Comparison of ENCODE assay signal across 1 cellular context in the genomic region with DNA sequence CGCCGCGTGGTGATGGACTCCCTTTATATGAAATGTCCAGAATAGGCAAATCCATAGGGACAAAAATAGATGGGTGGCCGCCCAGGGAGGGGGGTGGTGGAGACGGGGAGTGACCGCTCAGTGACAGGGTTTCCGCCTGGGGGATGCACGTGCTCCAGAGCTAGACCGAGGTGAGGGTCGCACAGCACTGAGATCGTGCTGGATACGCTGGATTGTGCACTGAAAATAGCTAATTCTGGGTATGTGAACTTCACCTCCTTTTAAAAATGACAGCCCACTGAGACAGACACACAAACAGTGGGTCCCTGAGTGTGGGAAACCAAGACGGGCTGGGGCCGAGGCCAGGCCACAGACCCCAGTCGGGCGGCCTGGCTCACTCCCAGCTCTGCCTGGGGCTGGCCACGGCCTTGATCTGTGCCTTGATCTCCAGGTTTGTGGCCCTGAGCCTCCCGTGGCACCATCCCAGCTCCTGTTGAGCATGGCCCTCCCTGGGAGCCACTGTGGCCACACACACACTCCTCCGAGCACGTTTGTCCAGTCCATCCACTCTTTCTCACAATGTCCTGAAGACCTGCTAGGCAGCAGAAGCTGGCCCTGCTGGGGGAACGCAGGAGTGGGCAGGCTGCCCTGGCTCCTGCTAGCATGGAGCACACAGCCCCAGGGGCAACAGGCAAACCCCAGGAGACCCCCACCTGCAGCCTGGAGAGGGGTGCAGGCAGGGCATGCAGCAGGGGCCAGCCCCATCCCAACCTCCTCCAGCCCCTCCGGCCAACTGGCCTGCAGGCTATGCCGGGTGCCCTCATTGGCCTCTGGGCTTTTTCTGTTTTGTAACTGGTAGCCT.
A peak's percentile ranks its signal among the peaks of the same experiment; 100 is the strongest.
TF ChIP-seq lines count a peak whose summit lies in the region.

No MANE protein-coding gene starts in this region.

TF ChIP-seq in HepG2, 621 proteins besides CTCF, POLR2A, EP300 and RAD21 (continues in another document):
- no peak for TF ChIP-seq KLF9 (CRISPR knock-in tag; IDR thresholded peaks at IDR 0.05; ENCODE audit: low read depth)
- TF ChIP-seq ZBTB43 (CRISPR knock-in tag; conservative IDR thresholded peaks at IDR 0.05), result peak; percentile 46; the same call in 1 of the 2 replicates
- 0 out of 2 replicates have a peak, but pooled peaks have one; percentile 19 for TF ChIP-seq ELF3 (CRISPR knock-in tag; IDR thresholded peaks at IDR 0.05)
- no peak for TF ChIP-seq SYNCRIP (IDR thresholded peaks at IDR 0.05; ENCODE audit: insufficient read depth, low read depth, low read length)
- TF ChIP-seq ZNF484 (CRISPR knock-in tag; IDR thresholded peaks at IDR 0.05; ENCODE audit: borderline replicate concordance, low read depth), result no peak
- peak; percentile 48; the same call in 1 of the 2 replicates for TF ChIP-seq ZNF788 (CRISPR knock-in tag; IDR thresholded peaks at IDR 0.05; ENCODE audit: borderline replicate concordance)
- no peak for TF ChIP-seq ZNF414 (CRISPR knock-in tag; IDR thresholded peaks at IDR 0.05)
- no peak for TF ChIP-seq ZNF775 (CRISPR knock-in tag; IDR thresholded peaks at IDR 0.05; ENCODE audit: borderline replicate concordance)
- 0 out of 2 replicates have a peak, but pooled peaks have one; percentile 19 for TF ChIP-seq ZNF790 (CRISPR knock-in tag; IDR thresholded peaks at IDR 0.05; ENCODE audit: borderline replicate concordance)
- peak; percentile 10; the same call in 1 of the 2 replicates for TF ChIP-seq SOX5 (CRISPR knock-in tag; IDR thresholded peaks at IDR 0.05; ENCODE audit: borderline replicate concordance)
- no peak for TF ChIP-seq NFYC (CRISPR knock-in tag; IDR thresholded peaks at IDR 0.05)
- peak; percentile 3; the same call in 1 of the 2 replicates for TF ChIP-seq AFF4 (CRISPR knock-in tag; IDR thresholded peaks at IDR 0.05)
- no peak for TF ChIP-seq HIVEP1 (CRISPR knock-in tag; IDR thresholded peaks at IDR 0.05)
- no peak for TF ChIP-seq SP140L (CRISPR knock-in tag; IDR thresholded peaks at IDR 0.05; ENCODE audit: borderline replicate concordance)
- peak; percentile 36; the same call in 1 of the 2 replicates for TF ChIP-seq SALL1 (CRISPR knock-in tag; IDR thresholded peaks at IDR 0.05)
- no peak for TF ChIP-seq SP4 (CRISPR knock-in tag; IDR thresholded peaks at IDR 0.05)
- TF ChIP-seq, protein P1, sequence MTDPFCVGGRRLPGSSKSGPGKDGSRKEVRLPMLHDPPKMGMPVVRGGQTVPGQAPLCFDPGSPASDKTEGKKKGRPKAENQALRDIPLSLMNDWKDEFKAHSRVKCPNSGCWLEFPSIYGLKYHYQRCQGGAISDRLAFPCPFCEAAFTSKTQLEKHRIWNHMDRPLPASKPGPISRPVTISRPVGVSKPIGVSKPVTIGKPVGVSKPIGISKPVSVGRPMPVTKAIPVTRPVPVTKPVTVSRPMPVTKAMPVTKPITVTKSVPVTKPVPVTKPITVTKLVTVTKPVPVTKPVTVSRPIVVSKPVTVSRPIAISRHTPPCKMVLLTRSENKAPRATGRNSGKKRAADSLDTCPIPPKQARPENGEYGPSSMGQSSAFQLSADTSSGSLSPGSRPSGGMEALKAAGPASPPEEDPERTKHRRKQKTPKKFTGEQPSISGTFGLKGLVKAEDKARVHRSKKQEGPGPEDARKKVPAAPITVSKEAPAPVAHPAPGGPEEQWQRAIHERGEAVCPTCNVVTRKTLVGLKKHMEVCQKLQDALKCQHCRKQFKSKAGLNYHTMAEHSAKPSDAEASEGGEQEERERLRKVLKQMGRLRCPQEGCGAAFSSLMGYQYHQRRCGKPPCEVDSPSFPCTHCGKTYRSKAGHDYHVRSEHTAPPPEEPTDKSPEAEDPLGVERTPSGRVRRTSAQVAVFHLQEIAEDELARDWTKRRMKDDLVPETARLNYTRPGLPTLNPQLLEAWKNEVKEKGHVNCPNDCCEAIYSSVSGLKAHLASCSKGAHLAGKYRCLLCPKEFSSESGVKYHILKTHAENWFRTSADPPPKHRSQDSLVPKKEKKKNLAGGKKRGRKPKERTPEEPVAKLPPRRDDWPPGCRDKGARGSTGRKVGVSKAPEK (CRISPR knock-in tag; IDR thresholded peaks at IDR 0.05; ENCODE audit: borderline replicate concordance), result no peak
- TF ChIP-seq, protein P2, sequence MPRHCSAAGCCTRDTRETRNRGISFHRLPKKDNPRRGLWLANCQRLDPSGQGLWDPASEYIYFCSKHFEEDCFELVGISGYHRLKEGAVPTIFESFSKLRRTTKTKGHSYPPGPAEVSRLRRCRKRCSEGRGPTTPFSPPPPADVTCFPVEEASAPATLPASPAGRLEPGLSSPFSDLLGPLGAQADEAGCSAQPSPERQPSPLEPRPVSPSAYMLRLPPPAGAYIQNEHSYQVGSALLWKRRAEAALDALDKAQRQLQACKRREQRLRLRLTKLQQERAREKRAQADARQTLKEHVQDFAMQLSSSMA (CRISPR knock-in tag; IDR thresholded peaks at IDR 0.05), result peak; percentile 31; the same call in 1 of the 2 replicates
- TF ChIP-seq ZNF232 (CRISPR knock-in tag; IDR thresholded peaks at IDR 0.05; ENCODE audit: borderline replicate concordance), result no peak
- TF ChIP-seq, protein P3, sequence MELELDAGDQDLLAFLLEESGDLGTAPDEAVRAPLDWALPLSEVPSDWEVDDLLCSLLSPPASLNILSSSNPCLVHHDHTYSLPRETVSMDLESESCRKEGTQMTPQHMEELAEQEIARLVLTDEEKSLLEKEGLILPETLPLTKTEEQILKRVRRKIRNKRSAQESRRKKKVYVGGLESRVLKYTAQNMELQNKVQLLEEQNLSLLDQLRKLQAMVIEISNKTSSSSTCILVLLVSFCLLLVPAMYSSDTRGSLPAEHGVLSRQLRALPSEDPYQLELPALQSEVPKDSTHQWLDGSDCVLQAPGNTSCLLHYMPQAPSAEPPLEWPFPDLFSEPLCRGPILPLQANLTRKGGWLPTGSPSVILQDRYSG (CRISPR knock-in tag; IDR thresholded peaks at IDR 0.05), result no peak
- TF ChIP-seq, protein P4, sequence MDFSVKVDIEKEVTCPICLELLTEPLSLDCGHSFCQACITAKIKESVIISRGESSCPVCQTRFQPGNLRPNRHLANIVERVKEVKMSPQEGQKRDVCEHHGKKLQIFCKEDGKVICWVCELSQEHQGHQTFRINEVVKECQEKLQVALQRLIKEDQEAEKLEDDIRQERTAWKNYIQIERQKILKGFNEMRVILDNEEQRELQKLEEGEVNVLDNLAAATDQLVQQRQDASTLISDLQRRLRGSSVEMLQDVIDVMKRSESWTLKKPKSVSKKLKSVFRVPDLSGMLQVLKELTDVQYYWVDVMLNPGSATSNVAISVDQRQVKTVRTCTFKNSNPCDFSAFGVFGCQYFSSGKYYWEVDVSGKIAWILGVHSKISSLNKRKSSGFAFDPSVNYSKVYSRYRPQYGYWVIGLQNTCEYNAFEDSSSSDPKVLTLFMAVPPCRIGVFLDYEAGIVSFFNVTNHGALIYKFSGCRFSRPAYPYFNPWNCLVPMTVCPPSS (IDR thresholded peaks at IDR 0.05), result no peak
- TF ChIP-seq RXRB (CRISPR knock-in tag; IDR thresholded peaks at IDR 0.05; ENCODE audit: borderline replicate concordance), result peak; percentile 61
- TF ChIP-seq ZFX (CRISPR knock-in tag; IDR thresholded peaks at IDR 0.05; ENCODE audit: low read depth), result peak; percentile 83
- TF ChIP-seq KMT2A (CRISPR knock-in tag; IDR thresholded peaks at IDR 0.05), result no peak
- TF ChIP-seq, protein P5, sequence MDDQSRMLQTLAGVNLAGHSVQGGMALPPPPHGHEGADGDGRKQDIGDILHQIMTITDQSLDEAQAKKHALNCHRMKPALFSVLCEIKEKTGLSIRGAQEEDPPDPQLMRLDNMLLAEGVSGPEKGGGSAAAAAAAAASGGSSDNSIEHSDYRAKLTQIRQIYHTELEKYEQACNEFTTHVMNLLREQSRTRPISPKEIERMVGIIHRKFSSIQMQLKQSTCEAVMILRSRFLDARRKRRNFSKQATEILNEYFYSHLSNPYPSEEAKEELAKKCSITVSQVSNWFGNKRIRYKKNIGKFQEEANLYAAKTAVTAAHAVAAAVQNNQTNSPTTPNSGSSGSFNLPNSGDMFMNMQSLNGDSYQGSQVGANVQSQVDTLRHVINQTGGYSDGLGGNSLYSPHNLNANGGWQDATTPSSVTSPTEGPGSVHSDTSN (CRISPR knock-in tag; IDR thresholded peaks at IDR 0.05; ENCODE audit: borderline replicate concordance), result no peak
- TF ChIP-seq GATA4 (IDR thresholded peaks at IDR 0.05; ENCODE audit: borderline replicate concordance, low read depth), result no peak
- TF ChIP-seq NFE2 (CRISPR knock-in tag; IDR thresholded peaks at IDR 0.05), result no peak
- TF ChIP-seq MAF1 (CRISPR knock-in tag; IDR thresholded peaks at IDR 0.05; ENCODE audit: borderline replicate concordance), result 0 out of 2 replicates have a peak, but pooled peaks have one; percentile 45
- peak; percentile 17; the same call in 1 of the 2 replicates for TF ChIP-seq RBAK (CRISPR knock-in tag; IDR thresholded peaks at IDR 0.05)
- no peak for TF ChIP-seq MAFK (conservative IDR thresholded peaks at IDR 0.05 in 1 of 2, IDR thresholded peaks at IDR 0.05 in 1 of 2; ENCODE audit: low read length in 2 of 2)
- TF ChIP-seq IRF2 (CRISPR knock-in tag; IDR thresholded peaks at IDR 0.05), result 0 out of 2 replicates have a peak, but pooled peaks have one; percentile 52
- TF ChIP-seq ZFP36 (IDR thresholded peaks at IDR 0.05; ENCODE audit: borderline replicate concordance, low read depth, low read length, partially characterized antibody), result no peak
- TF ChIP-seq ZNF609 (CRISPR knock-in tag; IDR thresholded peaks at IDR 0.05; ENCODE audit: borderline replicate concordance), result peak; percentile 37; the same call in 1 of the 2 replicates
- TF ChIP-seq HNF4A (CRISPR knock-in tag; IDR thresholded peaks at IDR 0.05), result peak; percentile 69
